In the genomic region with DNA sequence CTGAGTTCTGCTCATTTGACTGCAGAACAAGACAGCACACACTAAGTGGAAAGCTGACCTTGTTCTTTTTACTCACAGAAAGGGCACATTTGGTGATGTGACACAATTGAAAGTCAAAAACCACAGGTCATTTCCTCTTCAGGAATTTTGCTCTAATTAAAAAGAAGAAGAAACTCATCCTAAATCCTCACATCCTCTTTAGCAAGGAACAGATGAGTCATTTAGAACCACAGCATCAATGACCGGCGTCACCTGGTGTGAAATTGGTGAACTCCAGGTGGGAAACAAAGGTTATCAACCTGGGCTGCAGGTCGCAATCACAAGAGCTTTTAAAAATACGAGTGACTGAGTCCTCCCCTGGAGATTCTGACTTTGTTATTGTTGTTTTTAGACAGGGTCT, we compare ENCODE assay signal across 19 cellular contexts. TPM values are rescaled to one million over a fixed set of nuclear protein-coding genes. Genes with fewer than 3 reads are reported as not detected.
DNase-seq lines count a peak whose midpoint lies in the region; ATAC-seq and TF ChIP-seq lines count a peak whose summit lies in the region.
"Had no signal": no experiment of that assay in that cellular context is flagged by ENCODE, and none has a peak within 500 bp of the region (broad histone marks: within the 10 kb centered on the region; RNA-seq: fewer than 3 reads in every experiment).

No MANE protein-coding gene starts in this region.

- no peak overlapping the region for H3K4me3 Mint-ChIP-seq in activated CD4-positive, alpha-beta T cell treated with anti-CD3 and anti-CD28 coated beads for 36 hours

- intact Hi-C loops in activated CD4-positive, alpha-beta T cell treated with anti-CD3 and anti-CD28 coated beads for 36 hours (cut with DNase I, micrococcal nuclease) = loop anchor here (10.0 kb wide), 2 partner anchors 641 to 1081 kb away; partner anchors contain the start of gene NUBPL (in 1 of the 2)
- intact Hi-C loops in OCI-LY7 (cut with micrococcal nuclease; ENCODE audit: unreplicated experiment) = loop anchor here (10.0 kb wide), 1 partner anchor 1581 kb away; the partner anchor contains the start of gene SCFD1

- CTCF ChIA-PET in activated CD4-positive, alpha-beta T cell treated with anti-CD3 and anti-CD28 coated beads for 36 hours (lab: Charles Lee) = interaction anchor here (0.7 to 2.6 kb wide), 4 partner anchors 11 to 47 kb away, joined by 3 to 20 read pairs (median 5); no protein-coding TSS in a partner anchor
- CTCF ChIA-PET in OCI-LY7 (lab: Charles Lee; ENCODE audit: unreplicated experiment) (no interaction called here), RWPE1 (lab: Yijun Ruan, JAX) (no interaction called here)

- no TSS peak for BruUV-seq in OCI-LY7 (replicated peaks; lab: Mats Ljungman, UMichigan)

- H3K4me3 ChIP-seq in OCI-LY7 (ENCODE audit: low read depth, low read length, poor library complexity, severe bottlenecking) (no peak overlapping the region), parathyroid adenoma (ENCODE audit: low read depth, low read length) (no peak overlapping the region)
- H3K4me3 ChIP-seq: A549, adrenal gland, tibial nerve had no signal

- peaks cover 8% of the 10 kb centered on the region for H3K27me3 Mint-ChIP-seq in activated CD4-positive, alpha-beta T cell treated with anti-CD3 and anti-CD28 coated beads for 36 hours

- no peaks in the 10 kb centered on the region for H3K9me3 Mint-ChIP-seq in activated CD4-positive, alpha-beta T cell treated with anti-CD3 and anti-CD28 coated beads for 36 hours (ENCODE audit: low read depth)

- POLR2A ChIA-PET in activated CD4-positive, alpha-beta T cell treated with anti-CD3 and anti-CD28 coated beads for 36 hours (lab: Charles Lee) = interaction anchor here (1.0 kb wide), 1 partner anchor 128 kb away, joined by 4 read pairs; no protein-coding TSS in a partner anchor
- POLR2A ChIA-PET in OCI-LY7 (lab: Charles Lee) = no interaction called here
- POLR2A ChIA-PET in RWPE1 (lab: Yijun Ruan, JAX; ENCODE audit: low non-redundant PET) = no interaction called here

- H3K27me3 ChIP-seq in parathyroid adenoma (ENCODE audit: control insufficient read depth, insufficient read depth, low read length) = no peaks in the 10 kb centered on the region
- H3K27me3 ChIP-seq: adrenal gland, tibial nerve had no signal

- H3K9ac ChIP-seq in parathyroid adenoma = no peak overlapping the region

- H3K4me1 ChIP-seq in OCI-LY7 (ENCODE audit: insufficient read depth, low read length, poor library complexity, severe bottlenecking) = peaks cover 27% of the 10 kb centered on the region
- peaks cover 8% of the 10 kb centered on the region for H3K4me1 ChIP-seq in parathyroid adenoma

- TF ChIP-seq CTCF in OCI-LY7 (conservative IDR thresholded peaks at IDR 0.05; ENCODE audit: low read length) = 0 out of 2 replicates have a peak, but pooled peaks have one; percentile 15
- TF ChIP-seq CTCF in parathyroid adenoma (IDR thresholded peaks at IDR 0.05) = no peak
- no peak for TF ChIP-seq CTCF in RWPE1 (conservative IDR thresholded peaks at IDR 0.05; ENCODE audit: low read depth)

- no peak overlapping the region for H3K27ac Mint-ChIP-seq in activated CD4-positive, alpha-beta T cell treated with anti-CD3 and anti-CD28 coated beads for 36 hours

- no peak overlapping the region for H3K27ac ChIP-seq in OCI-LY7 (ENCODE audit: low read depth, low read length, poor library complexity, severe bottlenecking)
- H3K27ac ChIP-seq in parathyroid adenoma = peak overlapping the region; percentile 13
- no peak overlapping the region for H3K27ac ChIP-seq in RWPE1
- H3K27ac ChIP-seq: A549, adrenal gland, tibial nerve had no signal

- H3K4me2 ChIP-seq in OCI-LY7 (ENCODE audit: low read length) = peak overlapping the region; percentile 10; the same call in 1 of the 2 replicates
- no peak overlapping the region for H3K4me2 ChIP-seq in parathyroid adenoma (ENCODE audit: low read length)
- H3K4me2 ChIP-seq: A549 had no signal

- H3K9me3 ChIP-seq in OCI-LY7 (ENCODE audit: low read length) (no peaks in the 10 kb centered on the region), parathyroid adenoma (ENCODE audit: control insufficient read depth, low read length) (no peaks in the 10 kb centered on the region)
- H3K9me3 ChIP-seq: A549, adrenal gland, tibial nerve had no signal

- H3K36me3 Mint-ChIP-seq in activated CD4-positive, alpha-beta T cell treated with anti-CD3 and anti-CD28 coated beads for 36 hours (ENCODE audit: low read depth) = peaks cover 4% of the 10 kb centered on the region

- ATAC-seq in activated CD4-positive, alpha-beta T cell treated with anti-CD3 and anti-CD28 coated beads for 36 hours = no peak
- ATAC-seq in HG02884 (IDR thresholded peaks at IDR 0.05; ENCODE audit: unreplicated experiment) = peak; percentile 20
- ATAC-seq in HG03045 (IDR thresholded peaks at IDR 0.05; ENCODE audit: unreplicated experiment) = no peak
- ATAC-seq: A549, sciatic nerve had no signal

- H2AFZ ChIP-seq in OCI-LY7 (ENCODE audit: low read length) (no peak overlapping the region), parathyroid adenoma (peak overlapping the region; percentile 9)

- no peaks in the 10 kb centered on the region for H3K36me3 ChIP-seq in OCI-LY7 (ENCODE audit: insufficient read depth, low read length)
- no peaks in the 10 kb centered on the region for H3K36me3 ChIP-seq in parathyroid adenoma (ENCODE audit: control insufficient read depth, insufficient read depth, low read length)
- H3K36me3 ChIP-seq: adrenal gland, tibial nerve had no signal

- no peaks in the 10 kb centered on the region for H3K9me2 ChIP-seq in OCI-LY7 (ENCODE audit: insufficient read depth, low read length)

- peaks cover 38% of the 10 kb centered on the region for H3K4me1 Mint-ChIP-seq in activated CD4-positive, alpha-beta T cell treated with anti-CD3 and anti-CD28 coated beads for 36 hours

- no peaks in the 10 kb centered on the region for H4K20me1 ChIP-seq in OCI-LY7 (ENCODE audit: insufficient read depth, low read length)

- H3K79me2 ChIP-seq in OCI-LY7 (ENCODE audit: insufficient read depth, low read depth, low read length) (no peaks in the 10 kb centered on the region), parathyroid adenoma (no peaks in the 10 kb centered on the region)

- DNase-seq in activated CD4-positive, alpha-beta T cell treated with anti-CD3 and anti-CD28 coated beads for 36 hours = peak; percentile 34
- DNase-seq in activated CD4-positive, alpha-beta T cell treated with anti-CD3 and anti-CD28 coated beads for 4 hours = no peak
- DNase-seq in OCI-LY7 (ENCODE audit: low spot score) (no peak), RWPE1 (ENCODE audit: low spot score) (no peak), activated gamma-delta T cell treated with Interleukin-2 at 50 U/mL for 16 hours (no peak)
- DNase-seq: adrenal gland, DMS79, GOT3, NCI-H1092, NCI-H774, T-helper 1 cell had no signal

RNA-seq across cellular contexts. Expression of gene RNU6-8, which starts 2.9 kb away (rescaled TPM):
- total RNA-seq in activated CD4-positive, alpha-beta T cell treated with anti-CD3 and anti-CD28 coated beads for 36 hours = not detected
- not detected in 2 replicates for total RNA-seq in OCI-LY7 (2014; rRNA removed; shearing (Covaris generic))
- total RNA-seq in OCI-LY7 (2022) = not detected in 2 replicates
- total RNA-seq: adrenal gland, dermis microvascular lymphatic vessel endothelial cell, frontal cortex, sciatic nerve, tibial nerve had no signal

RNA-seq across cellular contexts. Expression of gene RNU6-7, which starts 4.1 kb away (rescaled TPM):
- total RNA-seq in activated CD4-positive, alpha-beta T cell treated with anti-CD3 and anti-CD28 coated beads for 36 hours = not detected
- not detected in 2 replicates for total RNA-seq in OCI-LY7 (2014; rRNA removed; shearing (Covaris generic))
- not detected in 2 replicates for total RNA-seq in OCI-LY7 (2022)
- total RNA-seq: adrenal gland, dermis microvascular lymphatic vessel endothelial cell, frontal cortex, sciatic nerve, tibial nerve had no signal
